8 cellular contexts compared by ENCODE assay signal in genomic region chr2:171158790-171159325, GRCh38. TPM values are rescaled to one million over a fixed set of nuclear protein-coding genes. Genes with fewer than 3 reads are reported as not detected.
A peak's percentile ranks its signal among the peaks of the same experiment; 100 is the strongest.
DNase-seq lines count a peak whose midpoint lies in the region; ATAC-seq and TF ChIP-seq lines count a peak whose summit lies in the region.

No MANE protein-coding gene starts in this region.

- no peak for TF ChIP-seq CTCF in chondrocyte (IDR thresholded peaks at IDR 0.05)

- H3K27ac Mint-ChIP-seq in chondrocyte (ENCODE audit: unreplicated experiment) = peak overlapping the region; percentile 90
- H3K27ac Mint-ChIP-seq in naive B cell = peak overlapping the region in 5 of 6 donors; percentile 95 to 99 (median 96)

- H3K27me3 Mint-ChIP-seq in chondrocyte (ENCODE audit: low read depth) (no peaks in the 10 kb centered on the region), naive B cell (no peaks in the 10 kb centered on the region)

- no peaks in the 10 kb centered on the region for H3K9me3 Mint-ChIP-seq in chondrocyte (ENCODE audit: low read depth)
- no peaks in the 10 kb centered on the region for H3K9me3 Mint-ChIP-seq in naive B cell

- ATAC-seq in naive B cell (ENCODE audit: low read depth in 2 of 2) (no peak), HG02571 (IDR thresholded peaks at IDR 0.05; ENCODE audit: unreplicated experiment) (no peak), GM18520 (IDR thresholded peaks at IDR 0.05; ENCODE audit: unreplicated experiment) (no peak)

- peak overlapping the region; percentile 82 for H3K4me3 Mint-ChIP-seq in chondrocyte (ENCODE audit: unreplicated experiment)
- peak overlapping the region; percentile 90 to 98 (median 96) for H3K4me3 Mint-ChIP-seq in naive B cell

- H3K36me3 Mint-ChIP-seq in chondrocyte (ENCODE audit: low read depth) (no peaks in the 10 kb centered on the region), naive B cell (peaks cover 0 to 5% of the 10 kb centered on the region in 2 donors)

- H3K4me1 Mint-ChIP-seq in chondrocyte (ENCODE audit: low read depth) (peaks cover 51% of the 10 kb centered on the region), naive B cell (peaks cover 56 to 76% (median 73%) of the 10 kb centered on the region in 3 donors)

- DNase-seq in DMS53 (lab: John Stamatoyannopoulos, UW) (peak; percentile 49), DMS53 treated with DMSO at 0.1 percent for 48 hours (lab: John Stamatoyannopoulos, UW; ENCODE audit: unreplicated experiment) (no peak), NCI-H2227 treated with DMSO at 0.1 percent for 48 hours (lab: John Stamatoyannopoulos, UW) (peak; percentile 82), chondrocyte (ENCODE audit: low spot score) (no peak), naive B cell (no peak), H4 (ENCODE audit: low spot score) (no peak)

RNA-seq across cellular contexts. Expression of gene TLK1, which starts 1.8 kb away (rescaled TPM):
- 57.2 to 66.0 TPM (median 64.1 TPM) in 3 replicates for total RNA-seq in chondrocyte
- polyA plus RNA-seq in naive B cell (ENCODE audit: low read depth in 6 of 6) = 10 to 100 TPM; 21.1 to 86.1 (median 62.8) TPM
- 7.8 and 9.0 TPM in 2 replicates for total RNA-seq in H4 (2014; rRNA removed; shearing (Covaris generic))

Comparison
In these comparisons a context has a peak if more than half of its experiments do, and no peak if none do; other contexts are left out.
1. DNase-seq: peak in DMS53 (single experiment) and NCI-H2227 treated with DMSO at 0.1 percent for 48 hours (single experiment); none in DMS53 treated with DMSO at 0.1 percent for 48 hours (single experiment), chondrocyte (single experiment), naive B cell (single experiment) and H4 (single experiment).